10 cellular contexts compared by ENCODE assay signal in the genomic region with DNA sequence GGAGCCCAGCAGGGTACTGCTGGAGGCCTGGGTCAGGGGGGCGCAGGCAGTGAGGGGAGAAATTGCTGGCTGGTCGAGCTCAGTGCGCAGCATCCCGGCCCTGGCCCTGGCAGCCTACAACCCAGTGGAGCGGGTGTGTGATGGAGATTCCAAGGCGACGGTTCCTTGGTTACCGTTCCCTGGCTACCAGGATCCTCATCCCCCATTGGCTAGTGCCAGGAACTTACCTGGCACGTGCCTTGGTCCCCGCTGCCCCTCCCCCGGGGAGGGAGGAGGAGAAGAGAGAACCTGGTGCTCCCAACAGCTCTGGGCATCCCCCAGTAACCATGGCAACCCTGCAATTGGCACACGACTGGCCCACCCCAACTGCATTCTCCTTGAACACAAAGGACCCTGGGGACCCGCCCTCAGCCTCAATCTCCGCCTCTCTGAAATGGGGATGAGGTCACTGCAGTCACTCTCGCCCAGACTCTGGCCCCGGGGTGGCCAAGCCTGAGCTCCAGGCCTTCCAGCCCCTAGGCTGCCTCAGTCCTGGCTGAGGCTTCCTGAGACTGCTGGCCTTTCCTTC. TPM values are rescaled to one million over a fixed set of nuclear protein-coding genes. Genes with fewer than 3 reads are reported as not detected.
A peak's percentile ranks its signal among the peaks of the same experiment; 100 is the strongest.
DNase-seq lines count a peak whose midpoint lies in the region; ATAC-seq and TF ChIP-seq lines count a peak whose summit lies in the region.
"Had no signal": no experiment of that assay in that cellular context is flagged by ENCODE, and none has a peak within 500 bp of the region (broad histone marks: within the 10 kb centered on the region; RNA-seq: fewer than 3 reads in every experiment).

No MANE protein-coding gene starts in this region.

- H3K9ac ChIP-seq in GM23248 = peak overlapping the region; percentile 84

- peaks cover 9% of the 10 kb centered on the region; the same call in 1 of the 2 replicates for H3K36me3 ChIP-seq in GM23248 (ENCODE audit: low read depth)
- H3K36me3 ChIP-seq: ovary had no signal

- H3K4me2 ChIP-seq in GM23248 (ENCODE audit: unreplicated experiment) = peak overlapping the region; percentile 56

- 25 to 27% methylated on average over 16 of the region's 16 CpGs for WGBS in GM23248 (ENCODE audit: low coverage in 1 of 2, low lambda C conversion rate in 2 of 2, missing lambda C conversion rate in 2 of 2), 2 experiments

- H3K27ac ChIP-seq in GM23248 = peak overlapping the region; percentile 93
- H3K27ac ChIP-seq: ovary had no signal

- no peak for TF ChIP-seq CTCF in glutamatergic neuron (IDR thresholded peaks at IDR 0.05; ENCODE audit: partially characterized antibody, unreplicated experiment)

- peaks cover 3% of the 10 kb centered on the region for H3K27me3 Mint-ChIP-seq in activated CD8-positive, alpha-beta T cell treated with anti-CD3 and anti-CD28 coated beads, Interleukin-2, amount 10 ng/mL, durations not matched to agents 7 days and 5 days (ENCODE audit: low read depth)
- H3K27me3 Mint-ChIP-seq in glutamatergic neuron (ENCODE audit: unreplicated experiment) = peaks cover 58% of the 10 kb centered on the region

- H3F3A ChIP-seq in GM23248 (ENCODE audit: insufficient read depth) = peaks cover 23% of the 10 kb centered on the region

- H3K4me3 ChIP-seq in GM23248 = peak overlapping the region; percentile 7; the same call in 1 of the 2 replicates
- H3K4me3 ChIP-seq: ovary had no signal

- peaks cover 34% of the 10 kb centered on the region for H3K4me1 ChIP-seq in GM23248 (ENCODE audit: insufficient read depth)

- H3K4me3 Mint-ChIP-seq in activated CD8-positive, alpha-beta T cell treated with anti-CD3 and anti-CD28 coated beads, Interleukin-2, amount 10 ng/mL, durations not matched to agents 7 days and 5 days = no peak overlapping the region
- H3K4me3 Mint-ChIP-seq in glutamatergic neuron (ENCODE audit: unreplicated experiment) = peak overlapping the region; percentile 95

- no peaks in the 10 kb centered on the region for H3K27me3 ChIP-seq in GM23248 (replicated peaks; ENCODE audit: insufficient read depth)
- H3K27me3 ChIP-seq: ovary had no signal

- POLR2A ChIA-PET in activated CD8-positive, alpha-beta T cell treated with anti-CD3 and anti-CD28 coated beads, Interleukin-2, amount 10 ng/mL, durations not matched to agents 7 days and 5 days (lab: Charles Lee) = interaction anchor here (0.8 to 1.3 kb wide), 2 partner anchors 64 to 117 kb away, joined by 3 read pairs; a partner anchor contains a TSS

- H3K36me3 Mint-ChIP-seq in activated CD8-positive, alpha-beta T cell treated with anti-CD3 and anti-CD28 coated beads, Interleukin-2, amount 10 ng/mL, durations not matched to agents 7 days and 5 days (ENCODE audit: low read depth) = peaks cover 37% of the 10 kb centered on the region
- H3K36me3 Mint-ChIP-seq in glutamatergic neuron (ENCODE audit: unreplicated experiment) = peaks cover 10% of the 10 kb centered on the region

- peak overlapping the region; percentile 58 for H3K27ac Mint-ChIP-seq in activated CD8-positive, alpha-beta T cell treated with anti-CD3 and anti-CD28 coated beads, Interleukin-2, amount 10 ng/mL, durations not matched to agents 7 days and 5 days
- H3K27ac Mint-ChIP-seq in glutamatergic neuron (ENCODE audit: unreplicated experiment) = peak overlapping the region; percentile 100

- H3K79me2 ChIP-seq in GM23248 (ENCODE audit: insufficient read depth) = peaks cover 60% of the 10 kb centered on the region

- no peaks in the 10 kb centered on the region for H3K9me3 ChIP-seq in GM23248 (ENCODE audit: low read depth)
- H3K9me3 ChIP-seq: ovary had no signal

- H3K9me2 ChIP-seq in GM23248 (ENCODE audit: insufficient read depth) = no peaks in the 10 kb centered on the region

- in situ Hi-C loops in GM23248 (cut with MboI) = no loop called here

- H4K20me1 ChIP-seq in GM23248 (ENCODE audit: insufficient read depth) = no peaks in the 10 kb centered on the region; the same call in 1 of the 2 replicates

- intact Hi-C loops in sciatic nerve (cut with DNase I) = no loop called here

- ATAC-seq in activated CD8-positive, alpha-beta T cell treated with anti-CD3 and anti-CD28 coated beads, Interleukin-2, amount 10 ng/mL, durations not matched to agents 7 days and 5 days = no peak
- ATAC-seq in sciatic nerve (peak; percentile 14), GM18502 (IDR thresholded peaks at IDR 0.05; ENCODE audit: poor library complexity, unreplicated experiment) (no peak)

- H3K9me3 Mint-ChIP-seq in activated CD8-positive, alpha-beta T cell treated with anti-CD3 and anti-CD28 coated beads, Interleukin-2, amount 10 ng/mL, durations not matched to agents 7 days and 5 days (ENCODE audit: insufficient read depth) = no peaks in the 10 kb centered on the region
- peaks cover 50% of the 10 kb centered on the region for H3K9me3 Mint-ChIP-seq in glutamatergic neuron (ENCODE audit: unreplicated experiment)

- H2AFZ ChIP-seq in GM23248 = no peak overlapping the region

- CTCF ChIA-PET in activated CD8-positive, alpha-beta T cell treated with anti-CD3 and anti-CD28 coated beads, Interleukin-2, amount 10 ng/mL, durations not matched to agents 7 days and 5 days (lab: Charles Lee) = interaction anchor here (0.9 to 2.0 kb wide), 3 partner anchors 12 to 107 kb away, joined by 3 to 9 read pairs (median 3); no protein-coding TSS in a partner anchor

- DNase-seq in GM23248 = peak; percentile 62
- DNase-seq in activated CD8-positive, alpha-beta T cell treated with anti-CD3 and anti-CD28 coated beads, Interleukin-2, amount 10 ng/mL, durations not matched to agents 7 days and 5 days = no peak
- peak; percentile 68 for DNase-seq in glutamatergic neuron
- DNase-seq in sciatic nerve (ENCODE audit: low spot score) = no peak
- no peak for DNase-seq in activated effector memory CD4-positive, alpha-beta T cell treated with Interleukin-2 at 50 U/mL for 16 hours
- no peak for DNase-seq in NCI-H82 (lab: John Stamatoyannopoulos, UW)
- DNase-seq in GM19240 (ENCODE audit: insufficient read length, low spot score) = no peak
- DNase-seq: activated CD4-positive, alpha-beta T cell treated with anti-CD3 and anti-CD28 coated beads, Interleukin-2, amount 50 U/mL, for 4 hours had no signal

- peaks cover 41% of the 10 kb centered on the region for H3K4me1 Mint-ChIP-seq in activated CD8-positive, alpha-beta T cell treated with anti-CD3 and anti-CD28 coated beads, Interleukin-2, amount 10 ng/mL, durations not matched to agents 7 days and 5 days (ENCODE audit: low read depth)
- peaks cover 28% of the 10 kb centered on the region for H3K4me1 Mint-ChIP-seq in glutamatergic neuron (ENCODE audit: low read depth, unreplicated experiment)

RNA-seq across cellular contexts. Expression of a gene that starts 4.3 kb away (rescaled TPM):
- total RNA-seq in GM23248 (2014; rRNA removed; shearing (Covaris generic)) = 224 and 257 TPM in 2 replicates
- polyA plus RNA-seq in GM23248 (2016; fragmentation: Nextera tagmentation; extraction: Ambion mirVana) = 160 and 163 TPM in 2 replicates
- 100 to 1,000 TPM in 1 of 2 experiments, 10 to 100 TPM in 1; 92.9 to 104 TPM for total RNA-seq in activated CD8-positive, alpha-beta T cell treated with anti-CD3 and anti-CD28 coated beads, Interleukin-2, amount 10 ng/mL, durations not matched to agents 7 days and 5 days
- total RNA-seq in glutamatergic neuron (ENCODE audit: unreplicated experiment) (1,261 TPM), sciatic nerve (63.5 TPM)

RNA-seq across cellular contexts. Expression of a gene that starts 22.5 kb away (rescaled TPM):
- total RNA-seq in GM23248 (2014; rRNA removed; shearing (Covaris generic)) = 23.9 and 24.8 TPM in 2 replicates
- 10.5 and 11.1 TPM in 2 replicates for polyA plus RNA-seq in GM23248 (2016; fragmentation: Nextera tagmentation; extraction: Ambion mirVana)
- total RNA-seq in activated CD8-positive, alpha-beta T cell treated with anti-CD3 and anti-CD28 coated beads, Interleukin-2, amount 10 ng/mL, durations not matched to agents 7 days and 5 days = 10 to 100 TPM in 1 of 2 experiments, 1 to 10 TPM in 1; 9.8 to 11.6 TPM
- total RNA-seq in glutamatergic neuron (ENCODE audit: unreplicated experiment) = 4.1 TPM
- 8.2 TPM for total RNA-seq in sciatic nerve

RNA-seq across cellular contexts. Expression of a gene that starts 28.3 kb away (rescaled TPM):
- 320 and 357 TPM in 2 replicates for total RNA-seq in GM23248 (2014; rRNA removed; shearing (Covaris generic))
- 551 and 556 TPM in 2 replicates for polyA plus RNA-seq in GM23248 (2016; fragmentation: Nextera tagmentation; extraction: Ambion mirVana)
- total RNA-seq in activated CD8-positive, alpha-beta T cell treated with anti-CD3 and anti-CD28 coated beads, Interleukin-2, amount 10 ng/mL, durations not matched to agents 7 days and 5 days = 10 to 100 TPM; 62.5 to 67.3 TPM
- total RNA-seq in glutamatergic neuron (ENCODE audit: unreplicated experiment) = 430 TPM
- 144 TPM for total RNA-seq in sciatic nerve

RNA-seq across cellular contexts. Expression of a gene that starts 40.5 kb away (rescaled TPM):
- 0.25 and 0.97 TPM in 2 replicates for total RNA-seq in GM23248 (2014; rRNA removed; shearing (Covaris generic))
- 0.76 and 0.80 TPM in 2 replicates for polyA plus RNA-seq in GM23248 (2016; fragmentation: Nextera tagmentation; extraction: Ambion mirVana)
- 1 to 10 TPM; 7.3 to 7.8 TPM for total RNA-seq in activated CD8-positive, alpha-beta T cell treated with anti-CD3 and anti-CD28 coated beads, Interleukin-2, amount 10 ng/mL, durations not matched to agents 7 days and 5 days
- total RNA-seq in glutamatergic neuron (ENCODE audit: unreplicated experiment) = 29.2 TPM
- total RNA-seq in sciatic nerve = 16.2 TPM

RNA-seq across cellular contexts. Expression of a gene that starts 42.7 kb away (rescaled TPM):
- 17.3 and 30.4 TPM in 2 replicates for total RNA-seq in GM23248 (2014; rRNA removed; shearing (Covaris generic))
- polyA plus RNA-seq in GM23248 (2016; fragmentation: Nextera tagmentation; extraction: Ambion mirVana) = 7.7 and 13.5 TPM in 2 replicates
- 100 to 1,000 TPM; 206 to 213 TPM for total RNA-seq in activated CD8-positive, alpha-beta T cell treated with anti-CD3 and anti-CD28 coated beads, Interleukin-2, amount 10 ng/mL, durations not matched to agents 7 days and 5 days
- 43.9 TPM for total RNA-seq in glutamatergic neuron (ENCODE audit: unreplicated experiment)
- total RNA-seq in sciatic nerve = 25.0 TPM

Comparison
In these comparisons a context has a peak if more than half of its experiments do, and no peak if none do; other contexts are left out.
1. DNase-seq: peak in GM23248 (single experiment) and glutamatergic neuron (single experiment); none in activated CD8-positive, alpha-beta T cell treated with anti-CD3 and anti-CD28 coated beads, Interleukin-2, amount 10 ng/mL, durations not matched to agents 7 days and 5 days (single experiment), sciatic nerve (single experiment), activated effector memory CD4-positive, alpha-beta T cell treated with Interleukin-2 at 50 U/mL for 16 hours (single experiment), NCI-H82 (single experiment) and GM19240 (single experiment).